Comparison of ENCODE assay signal across 15 cellular contexts in genomic region chr6:151679081-151679480, GRCh38.
DNase-seq lines count a peak whose midpoint lies in the region; FAIRE-seq and TF ChIP-seq lines count a peak whose summit lies in the region.
"Had no signal": no experiment of that assay in that cellular context is flagged by ENCODE, and none has a peak within 500 bp of the region (broad histone marks: within the 10 kb centered on the region; RNA-seq: fewer than 3 reads in every experiment).

No MANE protein-coding gene starts in this region.

- TF ChIP-seq POLR2A in lower leg skin (IDR thresholded peaks at IDR 0.05): no peak

- H3K4me3 Mint-ChIP-seq in activated T-helper 1 cell treated with anti-CD3 and anti-CD28 coated beads, Interleukin-12 subunit alpha, Interleukin-12 subunit beta, Interleukin-2, Interleukin-4 antibody, amounts not matched to agents 30 ng/mL and 10 ng/mL and 1 ng/mL, durations not matched to agents 14 hours and 24 hours and 36 hours: no peak overlapping the region
- H3K4me3 Mint-ChIP-seq: CD8-positive, alpha-beta T cell had no signal

- H3K4me1 ChIP-seq in kidney (ENCODE audit: control insufficient read depth in 1 of 2, insufficient read depth in 1 of 2, low read depth in 1 of 2, low read length in 2 of 2): peaks cover 0 to 12% of the 10 kb centered on the region in 2 donors
- H3K4me1 ChIP-seq: SJSA1 had no signal

- H3K36me3 ChIP-seq in brain microvascular endothelial cell (replicated peaks) (no peaks in the 10 kb centered on the region), kidney (ENCODE audit: control insufficient read depth in 1 of 2, insufficient read depth in 2 of 2, low read length in 2 of 2) (no peaks in the 10 kb centered on the region)
- H3K36me3 ChIP-seq: esophagus squamous epithelium, SJSA1 had no signal

- no peaks in the 10 kb centered on the region for H3K36me3 Mint-ChIP-seq in activated T-helper 1 cell treated with anti-CD3 and anti-CD28 coated beads, Interleukin-12 subunit alpha, Interleukin-12 subunit beta, Interleukin-2, Interleukin-4 antibody, amounts not matched to agents 30 ng/mL and 10 ng/mL and 1 ng/mL, durations not matched to agents 14 hours and 24 hours and 36 hours (ENCODE audit: low read depth)
- H3K36me3 Mint-ChIP-seq: CD8-positive, alpha-beta T cell had no signal

- in situ Hi-C loops in brain microvascular endothelial cell (cut with HindIII; ENCODE audit: low pct_ligation_motif_present, low sequenced_read_pairs): no loop called here

- no peak for TF ChIP-seq CTCF in brain microvascular endothelial cell (IDR thresholded peaks at IDR 0.05; ENCODE audit: low read depth, low read length, missing control alignments)
- TF ChIP-seq CTCF in lower leg skin (IDR thresholded peaks at IDR 0.05): no peak
- no peak for TF ChIP-seq CTCF in kidney (IDR thresholded peaks at IDR 0.05; ENCODE audit: borderline replicate concordance, extremely low read depth, insufficient read depth)
- no peak for TF ChIP-seq CTCF in dorsolateral prefrontal cortex (IDR thresholded peaks at IDR 0.05 in 54 of 56, conservative IDR thresholded peaks at IDR 0.05 in 2 of 56; ENCODE audit: low read depth in 1 of 56, partially characterized antibody in 56 of 56)

- H3K9me3 Mint-ChIP-seq in activated T-helper 1 cell treated with anti-CD3 and anti-CD28 coated beads, Interleukin-12 subunit alpha, Interleukin-12 subunit beta, Interleukin-2, Interleukin-4 antibody, amounts not matched to agents 30 ng/mL and 10 ng/mL and 1 ng/mL, durations not matched to agents 14 hours and 24 hours and 36 hours: no peaks in the 10 kb centered on the region
- H3K9me3 Mint-ChIP-seq: CD8-positive, alpha-beta T cell had no signal

- H3K9me3 ChIP-seq in kidney (ENCODE audit: control insufficient read depth in 1 of 2, low read length in 2 of 2): no peaks in the 10 kb centered on the region
- H3K9me3 ChIP-seq: esophagus squamous epithelium, SJSA1 had no signal

- no peaks in the 10 kb centered on the region for H3K27me3 ChIP-seq in brain microvascular endothelial cell (replicated peaks)
- peaks cover 0 to 3% (median 0%) of the 10 kb centered on the region in 45 donors for H3K27me3 ChIP-seq in dorsolateral prefrontal cortex
- H3K27me3 ChIP-seq: esophagus squamous epithelium, SJSA1 had no signal

- H3K9ac ChIP-seq in kidney (ENCODE audit: low read length in 2 of 2): no peak overlapping the region

- peaks cover 14% of the 10 kb centered on the region for H3K4me1 Mint-ChIP-seq in activated T-helper 1 cell treated with anti-CD3 and anti-CD28 coated beads, Interleukin-12 subunit alpha, Interleukin-12 subunit beta, Interleukin-2, Interleukin-4 antibody, amounts not matched to agents 30 ng/mL and 10 ng/mL and 1 ng/mL, durations not matched to agents 14 hours and 24 hours and 36 hours (ENCODE audit: low read depth)

- H3K27me3 Mint-ChIP-seq in activated T-helper 1 cell treated with anti-CD3 and anti-CD28 coated beads, Interleukin-12 subunit alpha, Interleukin-12 subunit beta, Interleukin-2, Interleukin-4 antibody, amounts not matched to agents 30 ng/mL and 10 ng/mL and 1 ng/mL, durations not matched to agents 14 hours and 24 hours and 36 hours (ENCODE audit: insufficient read depth): peaks cover 6% of the 10 kb centered on the region

- H3K27ac Mint-ChIP-seq in activated T-helper 1 cell treated with anti-CD3 and anti-CD28 coated beads, Interleukin-12 subunit alpha, Interleukin-12 subunit beta, Interleukin-2, Interleukin-4 antibody, amounts not matched to agents 30 ng/mL and 10 ng/mL and 1 ng/mL, durations not matched to agents 14 hours and 24 hours and 36 hours: no peak overlapping the region
- H3K27ac Mint-ChIP-seq: CD8-positive, alpha-beta T cell had no signal

- intact Hi-C loops in lower leg skin (cut with DNase I; ENCODE audit: low total_unique reads) (no loop called here), kidney (cut with DNase I) (no loop called here), dorsolateral prefrontal cortex (cut with DNase I) (no loop called here)
- intact Hi-C loops in activated T-helper 1 cell treated with anti-CD3 and anti-CD28 coated beads, Interleukin-12 subunit alpha, Interleukin-12 subunit beta, Interleukin-2, Interleukin-4 antibody, amounts not matched to agents 30 ng/mL and 10 ng/mL and 1 ng/mL, durations not matched to agents 14 hours and 24 hours and 36 hours (cut with micrococcal nuclease): loop anchor here (5.0 kb wide), 1 partner anchor 678 kb away; no protein-coding TSS in a partner anchor

- 60 to 69% methylated on average over 9 of the region's 9 CpGs for WGBS in lower leg skin, 2 donors

- H3K27ac ChIP-seq in brain microvascular endothelial cell (no peak overlapping the region), kidney (ENCODE audit: low read depth in 2 of 2, low read length in 2 of 2) (no peak overlapping the region), dorsolateral prefrontal cortex (no peak overlapping the region)
- H3K27ac ChIP-seq: SJSA1 had no signal

- DNase-seq in AG08395 (ENCODE audit: low spot score) (peak; percentile 84), H4 (ENCODE audit: low spot score) (peak; percentile 9), brain microvascular endothelial cell (peak; percentile 72), lower leg skin (ENCODE audit: low spot score in 2 of 2) (peak; percentile 62 to 88), kidney (no peak), SK-N-DZ (ENCODE audit: low spot score) (no peak), dorsolateral prefrontal cortex (no peak)
- DNase-seq in activated T-helper 1 cell treated with anti-CD3 and anti-CD28 coated beads, Interleukin-12 subunit alpha, Interleukin-12 subunit beta, Interleukin-2, Interleukin-4 antibody, amounts not matched to agents 30 ng/mL and 10 ng/mL and 1 ng/mL, durations not matched to agents 14 hours and 24 hours and 36 hours (ENCODE audit: low spot score): no peak
- DNase-seq: activated CD4-positive, CD25-positive, alpha-beta regulatory T cell treated with anti-CD3 and anti-CD28 coated beads, Interleukin-2, amount 50 U/mL, for 72 hours; CD8-positive, alpha-beta T cell; esophagus squamous epithelium; MM.1S; NCI-H510A treated with DMSO at 0.1 percent for 48 hours had no signal

- no peak for FAIRE-seq in kidney (lab: Jason Lieb, UNC)

- no peak overlapping the region for H3K4me3 ChIP-seq in brain microvascular endothelial cell (ENCODE audit: low read depth, low read length)
- no peak overlapping the region for H3K4me3 ChIP-seq in lower leg skin (ENCODE audit: low read depth, poor library complexity, severe bottlenecking)
- no peak overlapping the region for H3K4me3 ChIP-seq in kidney (ENCODE audit: low read length in 2 of 2)
- no peak overlapping the region for H3K4me3 ChIP-seq in dorsolateral prefrontal cortex
- H3K4me3 ChIP-seq: esophagus squamous epithelium, lung, SJSA1 had no signal

Comparison
In these comparisons a context has a peak if more than half of its experiments do, and no peak if none do; other contexts are left out.
1. DNase-seq: peak in AG08395 (single experiment), H4 (single experiment), brain microvascular endothelial cell (single experiment) and lower leg skin (2 of 2); none in kidney (single experiment), activated T-helper 1 cell treated with anti-CD3 and anti-CD28 coated beads, Interleukin-12 subunit alpha, Interleukin-12 subunit beta, Interleukin-2, Interleukin-4 antibody, amounts not matched to agents 30 ng/mL and 10 ng/mL and 1 ng/mL, durations not matched to agents 14 hours and 24 hours and 36 hours (single experiment), SK-N-DZ (single experiment) and dorsolateral prefrontal cortex (0 of 10).